ENCODE assay signal across 8 cellular contexts in the genomic region with DNA sequence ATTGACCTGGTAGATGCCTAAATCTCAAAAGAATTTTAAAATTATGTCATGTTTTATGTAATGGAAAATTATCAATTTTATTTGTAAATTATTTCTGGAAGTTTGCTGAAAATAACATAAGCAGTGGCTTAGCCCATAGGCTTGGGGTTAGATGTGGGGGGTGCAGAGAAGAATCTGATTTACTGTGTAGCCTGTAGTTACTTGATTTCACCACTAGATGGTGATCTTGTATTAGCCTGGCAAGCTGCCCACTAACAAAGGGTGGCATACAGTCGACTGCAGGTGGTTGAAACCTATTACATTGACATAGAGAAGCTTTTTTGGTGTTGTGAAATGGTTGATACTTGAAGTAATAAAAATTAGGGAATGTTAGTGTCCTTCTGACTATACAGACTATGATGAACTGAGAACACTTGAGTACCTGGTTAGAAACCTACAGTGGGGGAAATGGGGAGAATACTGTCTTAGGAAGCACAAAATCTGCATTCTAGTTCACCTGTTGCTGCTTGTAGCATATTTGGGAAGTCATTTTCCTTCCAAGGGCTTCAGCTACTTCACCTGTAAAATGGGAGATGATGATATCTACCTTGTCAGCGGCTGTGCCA.
DNase-seq lines count a peak whose midpoint lies in the region; ATAC-seq and TF ChIP-seq lines count a peak whose summit lies in the region.

No MANE protein-coding gene starts in this region.

- H3K4me1 ChIP-seq in transverse colon, result no peaks in the 10 kb centered on the region

- TF ChIP-seq EP300 in transverse colon (IDR thresholded peaks at IDR 0.05; ENCODE audit: low read depth), result no peak

- no peak overlapping the region for H3K4me3 ChIP-seq in transverse colon

- POLR2A ChIA-PET in CD4-positive, alpha-beta T cell (lab: Charles Lee), result no interaction called here

- no peak overlapping the region for H3K27ac Mint-ChIP-seq in CD4-positive, alpha-beta T cell
- no peak overlapping the region for H3K27ac Mint-ChIP-seq in effector memory CD8-positive, alpha-beta T cell

- ATAC-seq in CD4-positive, alpha-beta T cell (ENCODE audit: poor library complexity), result peak; percentile 83
- peak; percentile 94 for ATAC-seq in GM18861 (IDR thresholded peaks at IDR 0.05; ENCODE audit: unreplicated experiment)
- ATAC-seq in HG02943 (IDR thresholded peaks at IDR 0.05; ENCODE audit: low read depth, unreplicated experiment), result peak; percentile 91
- ATAC-seq in SK-N-SH treated with all-trans-retinoic acid at 6 μM for 48 hours, result peak; percentile 91
- ATAC-seq in effector memory CD8-positive, alpha-beta T cell (replicated peaks), result no peak

- CTCF ChIA-PET in CD4-positive, alpha-beta T cell (lab: Charles Lee), result interaction anchor here (1.3 kb wide), 1 partner anchor 1198 kb away, joined by 6 read pairs; no protein-coding TSS in a partner anchor

- no peaks in the 10 kb centered on the region for H3K9me3 ChIP-seq in CD4-positive, alpha-beta T cell (ENCODE audit: control insufficient read depth, low read length)
- no peaks in the 10 kb centered on the region for H3K9me3 ChIP-seq in transverse colon

- H3K36me3 Mint-ChIP-seq in CD4-positive, alpha-beta T cell (ENCODE audit: low read depth), result no peaks in the 10 kb centered on the region
- H3K36me3 Mint-ChIP-seq in effector memory CD8-positive, alpha-beta T cell (ENCODE audit: insufficient read depth), result no peaks in the 10 kb centered on the region

- H3K27ac ChIP-seq in CD4-positive, alpha-beta T cell (ENCODE audit: low read depth, low read length), result no peak overlapping the region
- no peak overlapping the region for H3K27ac ChIP-seq in transverse colon

- H3K27me3 Mint-ChIP-seq in CD4-positive, alpha-beta T cell, result no peaks in the 10 kb centered on the region
- no peaks in the 10 kb centered on the region for H3K27me3 Mint-ChIP-seq in effector memory CD8-positive, alpha-beta T cell

- no peaks in the 10 kb centered on the region for H3K27me3 ChIP-seq in CD4-positive, alpha-beta T cell (ENCODE audit: control insufficient read depth, insufficient read depth, low read length)
- H3K27me3 ChIP-seq in transverse colon, result no peaks in the 10 kb centered on the region

- WGBS in transverse colon (ENCODE audit: low coverage in 1 of 2), 2 donors, result 48 to 100% methylated on average over 1 to 2 of the region's 2 CpGs

- no peaks in the 10 kb centered on the region for H3K4me1 Mint-ChIP-seq in CD4-positive, alpha-beta T cell (ENCODE audit: low read depth)
- no peaks in the 10 kb centered on the region for H3K4me1 Mint-ChIP-seq in effector memory CD8-positive, alpha-beta T cell (ENCODE audit: low read depth in 2 of 2)

- no peaks in the 10 kb centered on the region for H3K9me3 Mint-ChIP-seq in CD4-positive, alpha-beta T cell
- no peaks in the 10 kb centered on the region for H3K9me3 Mint-ChIP-seq in effector memory CD8-positive, alpha-beta T cell

- no peaks in the 10 kb centered on the region for H3K36me3 ChIP-seq in transverse colon

- intact Hi-C loops in CD4-positive, alpha-beta T cell (cut with DNase I, micrococcal nuclease), result loop anchor here (2.0 to 10.0 kb wide), 3 partner anchors 1196 to 1546 kb away; no protein-coding TSS in a partner anchor
- intact Hi-C loops in transverse colon (cut with DNase I; ENCODE audit: low total_unique reads), result no loop called here

- H3K4me3 Mint-ChIP-seq in CD4-positive, alpha-beta T cell, result no peak overlapping the region
- H3K4me3 Mint-ChIP-seq in effector memory CD8-positive, alpha-beta T cell, result no peak overlapping the region

- in situ Hi-C loops in transverse colon (cut with MboI; ENCODE audit: low pct_ligation_motif_present in 1 of 4, low pct_unique_long_range_greater_than_20kb in 1 of 4, low sequenced_read_pairs in 3 of 4), result no loop called here

- peak in 7 of 10 experiments; percentile 0 to 14 (median 2) for DNase-seq in CD4-positive, alpha-beta T cell
- DNase-seq in NCI-H1436 treated with DMSO at 0.1 percent for 48 hours (lab: John Stamatoyannopoulos, UW) (peak; percentile 54), lung microvascular endothelial cell (ENCODE audit: low read depth in 2 of 2) (peak; percentile 47 to 67), transverse colon (peak; percentile 20)
- peak; percentile 0 to 4 (median 1) for DNase-seq in effector memory CD8-positive, alpha-beta T cell

- TF ChIP-seq CTCF in CD4-positive, alpha-beta T cell (IDR thresholded peaks at IDR 0.05), result peak; percentile 85
- peak; percentile 88 to 92 (median 92) for TF ChIP-seq CTCF in transverse colon (IDR thresholded peaks at IDR 0.05)

- TF ChIP-seq POLR2A in transverse colon (IDR thresholded peaks at IDR 0.05), result no peak

TF ChIP-seq in SK-N-SH treated with all-trans-retinoic acid at 6 μM for 48 hours, 23 proteins besides CTCF, POLR2A, EP300 and RAD21:
- no peak for TF ChIP-seq SNAI2 (CRISPR knock-in tag; IDR thresholded peaks at IDR 0.05)
- TF ChIP-seq ZNF70 (CRISPR knock-in tag; IDR thresholded peaks at IDR 0.05), result no peak
- no peak for TF ChIP-seq BACH2 (CRISPR knock-in tag; IDR thresholded peaks at IDR 0.05; ENCODE audit: borderline replicate concordance)
- no peak for TF ChIP-seq GLIS3 (CRISPR knock-in tag; IDR thresholded peaks at IDR 0.05)
- TF ChIP-seq ZNF565 (CRISPR knock-in tag; conservative IDR thresholded peaks at IDR 0.05; ENCODE audit: low read depth), result no peak
- no peak for TF ChIP-seq ESRRG (CRISPR knock-in tag; IDR thresholded peaks at IDR 0.05)
- TF ChIP-seq, protein P1, sequence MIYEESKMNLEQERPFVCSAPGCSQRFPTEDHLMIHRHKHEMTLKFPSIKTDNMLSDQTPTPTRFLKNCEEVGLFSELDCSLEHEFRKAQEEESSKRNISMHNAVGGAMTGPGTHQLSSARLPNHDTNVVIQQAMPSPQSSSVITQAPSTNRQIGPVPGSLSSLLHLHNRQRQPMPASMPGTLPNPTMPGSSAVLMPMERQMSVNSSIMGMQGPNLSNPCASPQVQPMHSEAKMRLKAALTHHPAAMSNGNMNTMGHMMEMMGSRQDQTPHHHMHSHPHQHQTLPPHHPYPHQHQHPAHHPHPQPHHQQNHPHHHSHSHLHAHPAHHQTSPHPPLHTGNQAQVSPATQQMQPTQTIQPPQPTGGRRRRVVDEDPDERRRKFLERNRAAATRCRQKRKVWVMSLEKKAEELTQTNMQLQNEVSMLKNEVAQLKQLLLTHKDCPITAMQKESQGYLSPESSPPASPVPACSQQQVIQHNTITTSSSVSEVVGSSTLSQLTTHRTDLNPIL (CRISPR knock-in tag; IDR thresholded peaks at IDR 0.05; ENCODE audit: low read depth), result no peak
- TF ChIP-seq RARB (CRISPR knock-in tag; IDR thresholded peaks at IDR 0.05), result no peak
- no peak for TF ChIP-seq ARNTL (CRISPR knock-in tag; IDR thresholded peaks at IDR 0.05; ENCODE audit: borderline replicate concordance, low read depth)
- TF ChIP-seq, protein P2, sequence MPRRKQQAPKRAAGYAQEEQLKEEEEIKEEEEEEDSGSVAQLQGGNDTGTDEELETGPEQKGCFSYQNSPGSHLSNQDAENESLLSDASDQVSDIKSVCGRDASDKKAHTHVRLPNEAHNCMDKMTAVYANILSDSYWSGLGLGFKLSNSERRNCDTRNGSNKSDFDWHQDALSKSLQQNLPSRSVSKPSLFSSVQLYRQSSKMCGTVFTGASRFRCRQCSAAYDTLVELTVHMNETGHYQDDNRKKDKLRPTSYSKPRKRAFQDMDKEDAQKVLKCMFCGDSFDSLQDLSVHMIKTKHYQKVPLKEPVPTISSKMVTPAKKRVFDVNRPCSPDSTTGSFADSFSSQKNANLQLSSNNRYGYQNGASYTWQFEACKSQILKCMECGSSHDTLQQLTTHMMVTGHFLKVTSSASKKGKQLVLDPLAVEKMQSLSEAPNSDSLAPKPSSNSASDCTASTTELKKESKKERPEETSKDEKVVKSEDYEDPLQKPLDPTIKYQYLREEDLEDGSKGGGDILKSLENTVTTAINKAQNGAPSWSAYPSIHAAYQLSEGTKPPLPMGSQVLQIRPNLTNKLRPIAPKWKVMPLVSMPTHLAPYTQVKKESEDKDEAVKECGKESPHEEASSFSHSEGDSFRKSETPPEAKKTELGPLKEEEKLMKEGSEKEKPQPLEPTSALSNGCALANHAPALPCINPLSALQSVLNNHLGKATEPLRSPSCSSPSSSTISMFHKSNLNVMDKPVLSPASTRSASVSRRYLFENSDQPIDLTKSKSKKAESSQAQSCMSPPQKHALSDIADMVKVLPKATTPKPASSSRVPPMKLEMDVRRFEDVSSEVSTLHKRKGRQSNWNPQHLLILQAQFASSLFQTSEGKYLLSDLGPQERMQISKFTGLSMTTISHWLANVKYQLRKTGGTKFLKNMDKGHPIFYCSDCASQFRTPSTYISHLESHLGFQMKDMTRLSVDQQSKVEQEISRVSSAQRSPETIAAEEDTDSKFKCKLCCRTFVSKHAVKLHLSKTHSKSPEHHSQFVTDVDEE (CRISPR knock-in tag; IDR thresholded peaks at IDR 0.05), result no peak
- no peak for TF ChIP-seq ZFP3 (CRISPR knock-in tag; IDR thresholded peaks at IDR 0.05)
- no peak for TF ChIP-seq ISL1 (CRISPR knock-in tag; IDR thresholded peaks at IDR 0.05)
- TF ChIP-seq, protein P3, sequence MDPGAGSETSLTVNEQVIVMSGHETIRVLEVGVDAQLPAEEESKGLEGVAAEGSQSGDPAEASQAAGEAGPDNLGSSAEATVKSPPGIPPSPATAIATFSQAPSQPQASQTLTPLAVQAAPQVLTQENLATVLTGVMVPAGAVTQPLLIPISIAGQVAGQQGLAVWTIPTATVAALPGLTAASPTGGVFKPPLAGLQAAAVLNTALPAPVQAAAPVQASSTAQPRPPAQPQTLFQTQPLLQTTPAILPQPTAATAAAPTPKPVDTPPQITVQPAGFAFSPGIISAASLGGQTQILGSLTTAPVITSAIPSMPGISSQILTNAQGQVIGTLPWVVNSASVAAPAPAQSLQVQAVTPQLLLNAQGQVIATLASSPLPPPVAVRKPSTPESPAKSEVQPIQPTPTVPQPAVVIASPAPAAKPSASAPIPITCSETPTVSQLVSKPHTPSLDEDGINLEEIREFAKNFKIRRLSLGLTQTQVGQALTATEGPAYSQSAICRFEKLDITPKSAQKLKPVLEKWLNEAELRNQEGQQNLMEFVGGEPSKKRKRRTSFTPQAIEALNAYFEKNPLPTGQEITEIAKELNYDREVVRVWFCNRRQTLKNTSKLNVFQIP (CRISPR knock-in tag; IDR thresholded peaks at IDR 0.05; ENCODE audit: borderline replicate concordance, low read depth), result no peak
- TF ChIP-seq ZC3H10 (CRISPR knock-in tag; IDR thresholded peaks at IDR 0.05), result no peak
- no peak for TF ChIP-seq ZFP30 (CRISPR knock-in tag; IDR thresholded peaks at IDR 0.05)
- no peak for TF ChIP-seq TOX (CRISPR knock-in tag; IDR thresholded peaks at IDR 0.05; ENCODE audit: borderline replicate concordance)
- no peak for TF ChIP-seq OSR1 (CRISPR knock-in tag; IDR thresholded peaks at IDR 0.05)
- TF ChIP-seq ZNF8 (CRISPR knock-in tag; IDR thresholded peaks at IDR 0.05), result no peak
- no peak for TF ChIP-seq PPARA (CRISPR knock-in tag; IDR thresholded peaks at IDR 0.05; ENCODE audit: borderline replicate concordance)

Comparison
In these comparisons a context has a peak if more than half of its experiments do, and no peak if none do; other contexts are left out.
1. DNase-seq: peak in every context shown above with its lines; median percentile 57 in lung microvascular endothelial cell; 54 in NCI-H1436 treated with DMSO at 0.1 percent for 48 hours; 20 in transverse colon; 2 in CD4-positive, alpha-beta T cell; 1 in effector memory CD8-positive, alpha-beta T cell.